Comparison of ENCODE assay signal across 1 cellular context in genomic region chr17:80103686-80104085, GRCh38.
TF ChIP-seq lines count a peak whose summit lies in the region.

No MANE protein-coding gene starts in this region.

TF ChIP-seq in HepG2, 621 proteins besides CTCF, POLR2A, EP300 and RAD21:
- no peak for TF ChIP-seq ZBTB1 (CRISPR knock-in tag; IDR thresholded peaks at IDR 0.05; ENCODE audit: borderline replicate concordance)
- TF ChIP-seq ZNF570 (CRISPR knock-in tag; IDR thresholded peaks at IDR 0.05; ENCODE audit: borderline replicate concordance): no peak
- no peak for TF ChIP-seq TOPORS (CRISPR knock-in tag; IDR thresholded peaks at IDR 0.05)
- TF ChIP-seq ZNF749 (CRISPR knock-in tag; IDR thresholded peaks at IDR 0.05; ENCODE audit: borderline replicate concordance): no peak
- no peak for TF ChIP-seq ARNT2 (CRISPR knock-in tag; IDR thresholded peaks at IDR 0.05; ENCODE audit: low read depth)
- no peak for TF ChIP-seq DMTF1 (CRISPR knock-in tag; IDR thresholded peaks at IDR 0.05)
- no peak for TF ChIP-seq SRF (IDR thresholded peaks at IDR 0.05; ENCODE audit: low read depth, low read length)
- TF ChIP-seq TRIM22 (IDR thresholded peaks at IDR 0.05): no peak
- no peak for TF ChIP-seq ATF4 (CRISPR knock-in tag; IDR thresholded peaks at IDR 0.05)
- TF ChIP-seq ETV6 (CRISPR knock-in tag; conservative IDR thresholded peaks at IDR 0.05): no peak
- no peak for TF ChIP-seq ZNF430 (CRISPR knock-in tag; IDR thresholded peaks at IDR 0.05)
- no peak for TF ChIP-seq ZNF501 (CRISPR knock-in tag; IDR thresholded peaks at IDR 0.05)
- no peak for TF ChIP-seq ZNF503 (CRISPR knock-in tag; IDR thresholded peaks at IDR 0.05)
- no peak for TF ChIP-seq ZNF782 (CRISPR knock-in tag; IDR thresholded peaks at IDR 0.05; ENCODE audit: borderline replicate concordance)
- no peak for TF ChIP-seq CREB3 (CRISPR knock-in tag; IDR thresholded peaks at IDR 0.05)
- TF ChIP-seq ERF (CRISPR knock-in tag; IDR thresholded peaks at IDR 0.05): no peak
- TF ChIP-seq BRD4 (CRISPR knock-in tag; IDR thresholded peaks at IDR 0.05): no peak
